In the genomic region with DNA sequence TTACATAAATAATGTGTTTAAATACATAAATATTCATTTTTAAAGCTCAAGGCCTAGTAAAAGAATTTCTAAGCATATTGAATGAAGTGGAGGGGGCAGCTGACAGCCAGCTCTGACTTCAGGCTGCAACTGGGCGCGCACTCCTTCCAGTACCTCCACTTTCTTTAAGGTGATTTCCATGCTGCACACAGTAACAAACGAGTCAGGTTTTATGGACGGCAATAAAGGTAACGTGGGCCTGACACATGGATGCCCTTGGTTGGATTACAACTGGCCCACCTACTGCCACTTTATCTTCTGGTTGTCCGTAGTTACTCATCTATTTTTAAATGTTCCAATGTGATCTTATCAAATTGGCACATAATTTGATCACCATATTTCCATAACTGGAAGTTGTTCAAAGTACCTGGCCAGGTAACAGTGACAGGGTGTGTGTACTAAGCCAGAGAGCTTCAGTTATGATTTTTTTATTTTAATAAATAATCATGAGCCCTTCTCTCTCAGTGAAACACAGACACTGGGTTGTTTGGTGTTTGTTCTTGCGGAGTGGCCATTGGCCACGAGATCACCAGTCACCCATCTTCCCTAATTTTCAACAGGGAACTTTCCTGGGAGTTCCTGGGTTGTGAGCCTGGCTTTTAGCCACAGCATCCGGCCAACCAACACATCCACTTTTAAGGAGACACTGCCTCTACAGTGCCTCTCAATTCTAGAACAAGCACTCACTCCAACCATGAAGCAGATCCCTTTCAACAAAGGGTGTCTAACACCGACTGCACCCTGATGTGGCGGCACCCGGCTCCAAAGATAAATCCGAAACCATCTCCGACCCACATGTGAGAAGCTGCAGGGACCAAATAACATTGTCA, we compare ENCODE assay signal across 9 cellular contexts. TPM values are rescaled to one million over a fixed set of nuclear protein-coding genes. Genes with fewer than 3 reads are reported as not detected.
DNase-seq lines count a peak whose midpoint lies in the region; ATAC-seq and TF ChIP-seq lines count a peak whose summit lies in the region.
"Had no signal": no experiment of that assay in that cellular context is flagged by ENCODE, and none has a peak within 500 bp of the region (broad histone marks: within the 10 kb centered on the region; RNA-seq: fewer than 3 reads in every experiment).

No MANE protein-coding gene starts in this region.

- H3K27me3 Mint-ChIP-seq in activated CD8-positive, alpha-beta memory T cell treated with anti-CD3 and anti-CD28 coated beads, Interleukin-2, amount 10 ng/mL, durations not matched to agents 7 days and 5 days = no peaks in the 10 kb centered on the region
- no peaks in the 10 kb centered on the region for H3K27me3 Mint-ChIP-seq in chondrocyte (ENCODE audit: low read depth)

- peaks cover 2% of the 10 kb centered on the region for H3K9me3 Mint-ChIP-seq in activated CD8-positive, alpha-beta memory T cell treated with anti-CD3 and anti-CD28 coated beads, Interleukin-2, amount 10 ng/mL, durations not matched to agents 7 days and 5 days (ENCODE audit: low read depth)
- H3K9me3 Mint-ChIP-seq in chondrocyte (ENCODE audit: low read depth) = no peaks in the 10 kb centered on the region

- intact Hi-C loops in testis (cut with DNase I; ENCODE audit: low total_unique reads) = no loop called here

- CTCF ChIA-PET in activated CD8-positive, alpha-beta memory T cell treated with anti-CD3 and anti-CD28 coated beads, Interleukin-2, amount 10 ng/mL, durations not matched to agents 7 days and 5 days (lab: Charles Lee) = no interaction called here

- no peak for TF ChIP-seq CTCF in chondrocyte (IDR thresholded peaks at IDR 0.05)
- no peak for TF ChIP-seq CTCF in lung (IDR thresholded peaks at IDR 0.05; ENCODE audit: control extremely low read depth, extremely low read depth)
- TF ChIP-seq CTCF in testis (IDR thresholded peaks at IDR 0.05) = no peak

- H3K36me3 ChIP-seq in lung (ENCODE audit: control insufficient read depth in 2 of 2, insufficient read depth in 2 of 2, low read length in 2 of 2) (no peaks in the 10 kb centered on the region), testis (ENCODE audit: low read depth, missing control alignments) (no peaks in the 10 kb centered on the region)

- H3K4me3 Mint-ChIP-seq in activated CD8-positive, alpha-beta memory T cell treated with anti-CD3 and anti-CD28 coated beads, Interleukin-2, amount 10 ng/mL, durations not matched to agents 7 days and 5 days = no peak overlapping the region
- H3K4me3 Mint-ChIP-seq in chondrocyte (ENCODE audit: unreplicated experiment) = no peak overlapping the region

- no peak for DNase-seq in activated CD8-positive, alpha-beta memory T cell treated with anti-CD3 and anti-CD28 coated beads, Interleukin-2, amount 10 ng/mL, durations not matched to agents 7 days and 5 days
- no peak for DNase-seq in activated CD8-positive, alpha-beta memory T cell treated with anti-CD3 and anti-CD28 coated beads, Interleukin-2, amount 50 U/mL, for 48 hours
- no peak for DNase-seq in chondrocyte (ENCODE audit: low spot score)
- no peak for DNase-seq in lung (ENCODE audit: low spot score)
- DNase-seq in testis = peak; percentile 61
- no peak for DNase-seq in NCI-H345 treated with DMSO at 0.1 percent for 48 hours (lab: John Stamatoyannopoulos, UW; ENCODE audit: unreplicated experiment)
- no peak for DNase-seq in RKO (ENCODE audit: low spot score)
- DNase-seq: stimulated activated CD4-positive, alpha-beta T cell treated with anti-CD3 and anti-CD28 coated beads, Interleukin-4, amount 100 ng/mL, for 24 hours had no signal

- no peaks in the 10 kb centered on the region for H3K27me3 ChIP-seq in lung (ENCODE audit: control insufficient read depth, insufficient read depth)
- no peaks in the 10 kb centered on the region for H3K27me3 ChIP-seq in testis

- peaks cover 24% of the 10 kb centered on the region for H3K36me3 Mint-ChIP-seq in activated CD8-positive, alpha-beta memory T cell treated with anti-CD3 and anti-CD28 coated beads, Interleukin-2, amount 10 ng/mL, durations not matched to agents 7 days and 5 days
- H3K36me3 Mint-ChIP-seq in chondrocyte (ENCODE audit: low read depth) = no peaks in the 10 kb centered on the region

- peak overlapping the region in 1 of 2 donors; percentile 10 for H3K27ac ChIP-seq in lung (ENCODE audit: low read depth in 1 of 2, low read length in 1 of 2)
- no peak overlapping the region for H3K27ac ChIP-seq in testis

- H3K9me3 ChIP-seq in lung (ENCODE audit: control insufficient read depth in 2 of 2, insufficient read depth in 1 of 2, low read length in 1 of 2) (no peaks in the 10 kb centered on the region), testis (no peaks in the 10 kb centered on the region)

- H3K4me1 ChIP-seq in lung (ENCODE audit: control insufficient read depth in 2 of 2, insufficient read depth in 2 of 2, low read length in 2 of 2) (peaks cover 25 to 38% of the 10 kb centered on the region in 2 donors), testis (peaks cover 14% of the 10 kb centered on the region)

- WGBS in lung, 2 donors = 67 to 78% methylated on average over 14 of the region's 14 CpGs
- WGBS in testis, 2 donors = 53 to 61% methylated on average over 14 of the region's 14 CpGs

- TF ChIP-seq POLR2A in testis (IDR thresholded peaks at IDR 0.05) = no peak

- peak overlapping the region; percentile 32 for H3K27ac Mint-ChIP-seq in activated CD8-positive, alpha-beta memory T cell treated with anti-CD3 and anti-CD28 coated beads, Interleukin-2, amount 10 ng/mL, durations not matched to agents 7 days and 5 days
- H3K27ac Mint-ChIP-seq in chondrocyte (ENCODE audit: unreplicated experiment) = peak overlapping the region; percentile 19

- H3K4me3 ChIP-seq in lung = no peak overlapping the region
- H3K4me3 ChIP-seq in testis = no peak overlapping the region

- peaks cover 46% of the 10 kb centered on the region for H3K4me1 Mint-ChIP-seq in activated CD8-positive, alpha-beta memory T cell treated with anti-CD3 and anti-CD28 coated beads, Interleukin-2, amount 10 ng/mL, durations not matched to agents 7 days and 5 days
- peaks cover 63% of the 10 kb centered on the region for H3K4me1 Mint-ChIP-seq in chondrocyte (ENCODE audit: low read depth)

- ATAC-seq in activated CD8-positive, alpha-beta memory T cell treated with anti-CD3 and anti-CD28 coated beads, Interleukin-2, amount 10 ng/mL, durations not matched to agents 7 days and 5 days = no peak
- ATAC-seq in lung (ENCODE audit: insufficient read depth, low FRiP score) (peak; percentile 31), HG03159 (IDR thresholded peaks at IDR 0.05; ENCODE audit: unreplicated experiment) (no peak)

RNA-seq across cellular contexts. Expression of a gene that starts 50.2 kb away (rescaled TPM):
- total RNA-seq in activated CD8-positive, alpha-beta memory T cell treated with anti-CD3 and anti-CD28 coated beads, Interleukin-2, amount 10 ng/mL, durations not matched to agents 7 days and 5 days = 100 to 1,000 TPM in 1 of 2 experiments, 10 to 100 TPM in 1; 85.6 to 103 TPM
- total RNA-seq in chondrocyte (129 to 161 TPM (median 155 TPM) in 3 replicates), lung (10 to 100 TPM; 54.6 to 69.7 TPM), testis (100 to 1,000 TPM; 100 to 103 TPM)
- polyA plus RNA-seq in lung (10 to 100 TPM; 12.7 to 15.2 TPM), testis (ENCODE audit: insufficient read depth, low read depth, low replicate concordance) (40.7 TPM)
